In genomic region chr20:57657537-57658446, GRCh38 we compare ENCODE assay signal across 9 cellular contexts. TPM values are rescaled to one million over a fixed set of nuclear protein-coding genes. Genes with fewer than 3 reads are reported as not detected.
DNase-seq lines count a peak whose midpoint lies in the region; ATAC-seq, FAIRE-seq and TF ChIP-seq lines count a peak whose summit lies in the region.
"Had no signal": no experiment of that assay in that cellular context is flagged by ENCODE, and none has a peak within 500 bp of the region (broad histone marks: within the 10 kb centered on the region; RNA-seq: fewer than 3 reads in every experiment).

No MANE protein-coding gene starts in this region.

- no peak for ATAC-seq in omental fat pad (ENCODE audit: low FRiP score)
- no peak for ATAC-seq in GM19463 (IDR thresholded peaks at IDR 0.05; ENCODE audit: unreplicated experiment)

- H3K4me1 Mint-ChIP-seq in CD8-positive, alpha-beta memory T cell, result peaks cover 15 to 41% (median 22%) of the 10 kb centered on the region in 3 donors
- peaks cover 11% of the 10 kb centered on the region for H3K4me1 Mint-ChIP-seq in T-helper 1 cell treated with Interleukin-12 subunit alpha and Interleukin-12 subunit beta and Interleukin-4 antibody, amounts not matched to agents 30 μg/mL and 1 μg/mL, for 36 hours (ENCODE audit: low read depth)
- H3K4me1 Mint-ChIP-seq in chondrocyte (ENCODE audit: low read depth), result peaks cover 27% of the 10 kb centered on the region

- H3K36me3 Mint-ChIP-seq in CD8-positive, alpha-beta memory T cell, result peaks cover 0 to 11% (median 0%) of the 10 kb centered on the region in 3 donors
- H3K36me3 Mint-ChIP-seq in T-helper 1 cell treated with Interleukin-12 subunit alpha and Interleukin-12 subunit beta and Interleukin-4 antibody, amounts not matched to agents 30 μg/mL and 1 μg/mL, for 36 hours (ENCODE audit: low read depth), result no peaks in the 10 kb centered on the region
- peaks cover 18% of the 10 kb centered on the region for H3K36me3 Mint-ChIP-seq in chondrocyte (ENCODE audit: low read depth)

- DNase-seq in CD8-positive, alpha-beta memory T cell, result peak; percentile 18 to 75 (median 53)
- DNase-seq in chondrocyte (ENCODE audit: low spot score), result peak; percentile 86
- peak; percentile 19 for DNase-seq in omental fat pad (ENCODE audit: low spot score)
- no peak for DNase-seq in dermis blood vessel endothelial cell
- no peak for DNase-seq in UCSD-AML1 (lab: John Stamatoyannopoulos, UW; ENCODE audit: unreplicated experiment)
- DNase-seq in GM19239 (ENCODE audit: insufficient read length, low spot score), result no peak

- H3K4me3 Mint-ChIP-seq in CD8-positive, alpha-beta memory T cell, result peak overlapping the region in 6 of 7 donors; percentile 28 to 81 (median 61)
- no peak overlapping the region for H3K4me3 Mint-ChIP-seq in T-helper 1 cell treated with Interleukin-12 subunit alpha and Interleukin-12 subunit beta and Interleukin-4 antibody, amounts not matched to agents 30 μg/mL and 1 μg/mL, for 36 hours
- no peak overlapping the region for H3K4me3 Mint-ChIP-seq in chondrocyte (ENCODE audit: unreplicated experiment)

- no peaks in the 10 kb centered on the region for H3K9me3 ChIP-seq in CD8-positive, alpha-beta memory T cell (ENCODE audit: low read length)

- TF ChIP-seq CTCF in chondrocyte (IDR thresholded peaks at IDR 0.05) (no peak), omental fat pad (IDR thresholded peaks at IDR 0.05) (no peak)

- no peak for FAIRE-seq in GM19239 (lab: Jason Lieb, UNC)

- no peak overlapping the region for H3K27ac ChIP-seq in CD8-positive, alpha-beta memory T cell (ENCODE audit: low read depth, low read length)

- no peaks in the 10 kb centered on the region for H3K27me3 ChIP-seq in CD8-positive, alpha-beta memory T cell (ENCODE audit: insufficient read depth, low read length, poor library complexity, severe bottlenecking)

- H3K4me1 ChIP-seq in CD8-positive, alpha-beta memory T cell (ENCODE audit: insufficient read depth, low read length), result peaks cover 22% of the 10 kb centered on the region

- H3K27ac Mint-ChIP-seq in CD8-positive, alpha-beta memory T cell, result peak overlapping the region in 7 of 8 donors; percentile 7 to 93 (median 68)
- peak overlapping the region; percentile 69 for H3K27ac Mint-ChIP-seq in T-helper 1 cell treated with Interleukin-12 subunit alpha and Interleukin-12 subunit beta and Interleukin-4 antibody, amounts not matched to agents 30 μg/mL and 1 μg/mL, for 36 hours
- H3K27ac Mint-ChIP-seq in chondrocyte (ENCODE audit: unreplicated experiment), result peak overlapping the region; percentile 27

- no peak overlapping the region for H3K4me3 ChIP-seq in CD8-positive, alpha-beta memory T cell (ENCODE audit: low read length)

- CTCF ChIA-PET in CD8-positive, alpha-beta memory T cell (lab: Charles Lee), result interaction anchor here (1.0 to 1.8 kb wide), 2 partner anchors 35 to 62 kb away, joined by 3 to 7 read pairs; no protein-coding TSS in a partner anchor

- POLR2A ChIA-PET in CD8-positive, alpha-beta memory T cell (lab: Charles Lee), result no interaction called here

- H3K9me3 Mint-ChIP-seq in CD8-positive, alpha-beta memory T cell, result no peaks in the 10 kb centered on the region
- no peaks in the 10 kb centered on the region for H3K9me3 Mint-ChIP-seq in T-helper 1 cell treated with Interleukin-12 subunit alpha and Interleukin-12 subunit beta and Interleukin-4 antibody, amounts not matched to agents 30 μg/mL and 1 μg/mL, for 36 hours
- H3K9me3 Mint-ChIP-seq in chondrocyte (ENCODE audit: low read depth), result no peaks in the 10 kb centered on the region

- no peaks in the 10 kb centered on the region for H3K36me3 ChIP-seq in CD8-positive, alpha-beta memory T cell (ENCODE audit: insufficient read depth, low read length)

- peaks cover 0 to 4% of the 10 kb centered on the region in 2 donors for H3K27me3 Mint-ChIP-seq in CD8-positive, alpha-beta memory T cell
- peaks cover 15% of the 10 kb centered on the region for H3K27me3 Mint-ChIP-seq in T-helper 1 cell treated with Interleukin-12 subunit alpha and Interleukin-12 subunit beta and Interleukin-4 antibody, amounts not matched to agents 30 μg/mL and 1 μg/mL, for 36 hours (ENCODE audit: low read depth)
- H3K27me3 Mint-ChIP-seq in chondrocyte (ENCODE audit: low read depth), result no peaks in the 10 kb centered on the region

RNA-seq across cellular contexts. Expression of gene ZBP1, which starts 37.6 kb away (rescaled TPM):
- total RNA-seq in CD8-positive, alpha-beta memory T cell, result 1 to 10 TPM; 1.8 to 2.4 TPM
- polyA plus RNA-seq in CD8-positive, alpha-beta memory T cell, result 14.6 TPM
- total RNA-seq in chondrocyte (not detected in 3 replicates), omental fat pad (under 1 TPM in 3 of 4 donors, not detected in 1; 0.28 to 0.84 (median 0.56) TPM), dermis blood vessel endothelial cell (not detected in 2 replicates)
- total RNA-seq: fibroblast of villous mesenchyme had no signal

RNA-seq across cellular contexts. Expression of gene PMEPA1, which starts 52.0 kb away (rescaled TPM):
- total RNA-seq in CD8-positive, alpha-beta memory T cell, result 1 to 10 TPM; 3.8 to 4.4 TPM
- 0.30 TPM for polyA plus RNA-seq in CD8-positive, alpha-beta memory T cell
- total RNA-seq in chondrocyte (151 to 298 TPM (median 163 TPM) in 3 replicates), omental fat pad (10 to 100 TPM; 10.4 to 42.7 (median 18.9) TPM), dermis blood vessel endothelial cell (0.93 and 1.9 TPM in 2 replicates)

Comparison
In these comparisons a context has a peak if more than half of its experiments do, and no peak if none do; other contexts are left out.
1. DNase-seq: peak in CD8-positive, alpha-beta memory T cell (5 of 5), chondrocyte (single experiment) and omental fat pad (single experiment); none in dermis blood vessel endothelial cell (single experiment), UCSD-AML1 (single experiment) and GM19239 (single experiment).
2. H3K4me3 Mint-ChIP-seq: peak in CD8-positive, alpha-beta memory T cell (6 of 7); none in T-helper 1 cell treated with Interleukin-12 subunit alpha and Interleukin-12 subunit beta and Interleukin-4 antibody, amounts not matched to agents 30 μg/mL and 1 μg/mL, for 36 hours (single experiment) and chondrocyte (single experiment).
3. Peak in every context shown above with its lines, with median percentiles within 50 percentile points of each other: H3K27ac Mint-ChIP-seq.